16 cellular contexts compared by ENCODE assay signal in the genomic region with DNA sequence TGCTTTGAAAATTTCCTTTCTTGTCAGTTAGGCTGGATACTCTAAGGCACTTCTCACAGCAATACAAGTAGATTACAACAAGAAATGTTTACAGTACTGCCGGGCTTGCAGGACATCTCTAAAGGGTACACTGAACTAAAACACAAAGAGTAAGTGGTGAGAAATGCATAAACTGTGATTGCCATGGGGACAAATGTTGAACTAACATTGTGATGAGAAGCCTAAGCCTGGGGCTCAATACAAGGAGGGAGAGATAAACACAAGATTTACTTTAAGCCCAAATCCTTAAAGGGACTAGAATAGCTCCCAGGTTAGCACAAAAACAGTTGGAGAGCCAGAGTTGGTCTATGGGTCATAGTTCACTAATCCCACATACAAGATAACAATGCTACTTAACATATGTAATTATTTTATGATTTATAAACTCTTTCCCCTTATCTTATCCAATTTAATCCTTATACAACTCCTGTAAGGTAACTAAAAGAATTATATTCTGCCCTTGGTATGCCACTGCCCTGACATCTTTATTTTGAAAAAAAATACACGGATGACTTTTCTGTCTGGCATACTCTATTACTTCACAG.
A peak's percentile ranks its signal among the peaks of the same experiment; 100 is the strongest.
DNase-seq lines count a peak whose midpoint lies in the region; ATAC-seq, FAIRE-seq and TF ChIP-seq lines count a peak whose summit lies in the region.
"Had no signal": no experiment of that assay in that cellular context is flagged by ENCODE, and none has a peak within 500 bp of the region (broad histone marks: within the 10 kb centered on the region; RNA-seq: fewer than 3 reads in every experiment).

No MANE protein-coding gene starts in this region.

- H3K4me3 ChIP-seq in HEK293 (ENCODE audit: low read depth, low read length) (no peak overlapping the region), mesodermal cell (ENCODE audit: extremely low read depth, insufficient read depth, low read length, poor library complexity, severe bottlenecking) (no peak overlapping the region), small intestine (ENCODE audit: low read depth in 1 of 2, low read length in 2 of 2) (no peak overlapping the region), SJCRH30 (no peak overlapping the region)

- intact Hi-C loops in posterior vena cava (cut with DNase I): no loop called here

- WGBS in mesodermal cell (ENCODE audit: insufficient coverage in 2 of 2), 2 experiments: 100% methylated on average over 1 of the region's 2 CpGs
- 22 to 48% (median 34%) methylated on average over 2 of the region's 2 CpGs for WGBS in small intestine, 3 donors

- H3K27ac ChIP-seq in HEK293 (ENCODE audit: extremely low read depth, low read depth, low read length) (no peak overlapping the region), mesodermal cell (ENCODE audit: low read depth, low read length, severe bottlenecking) (peak overlapping the region; percentile 54), small intestine (ENCODE audit: low read depth in 1 of 2, low read length in 1 of 2) (peak overlapping the region in 1 of 2 donors; percentile 38), SJCRH30 (no peak overlapping the region)
- H3K27ac ChIP-seq: C4-2B had no signal

- no peak for FAIRE-seq in small intestine (lab: Jason Lieb, UNC)
- FAIRE-seq: A204.1, RCC 7860 had no signal

- CTCF ChIA-PET in HEK293 (lab: Yijun Ruan, JAX): no interaction called here

- H3K27me3 ChIP-seq in small intestine (ENCODE audit: control insufficient read depth in 2 of 2, insufficient read depth in 2 of 2, low read length in 2 of 2) (no peaks in the 10 kb centered on the region), SJCRH30 (no peaks in the 10 kb centered on the region)

- TF ChIP-seq CTCF in HEK293 (tag by site-specific recombination; IDR thresholded peaks at IDR 0.05): no peak

- POLR2A ChIA-PET in HEK293 (lab: Yijun Ruan, JAX): no interaction called here

- no peak for ATAC-seq in GM21825 (IDR thresholded peaks at IDR 0.05; ENCODE audit: unreplicated experiment)

- DNase-seq in amniotic epithelial cell (ENCODE audit: low read depth) (peak; percentile 13), small intestine (peak; percentile 75), DMS53 treated with DMSO at 0.1 percent for 48 hours (lab: John Stamatoyannopoulos, UW; ENCODE audit: unreplicated experiment) (no peak), posterior vena cava (ENCODE audit: low spot score) (no peak), SJCRH30 (no peak)
- DNase-seq: H9, NCI-H446 treated with DMSO at 0.1 percent for 48 hours, NCI-H774, SHP77 treated with DMSO at 0.1 percent for 48 hours had no signal

- H3K9me3 ChIP-seq in HEK293 (ENCODE audit: control insufficient read depth, insufficient read depth, low read depth, low read length) (no peaks in the 10 kb centered on the region), mesodermal cell (ENCODE audit: control insufficient read depth, low read length) (no peaks in the 10 kb centered on the region), small intestine (ENCODE audit: control insufficient read depth, low read depth) (no peaks in the 10 kb centered on the region), SJCRH30 (replicated peaks) (no peaks in the 10 kb centered on the region)
- H3K9me3 ChIP-seq: Caco-2 had no signal

- H3K36me3 ChIP-seq in HEK293 (ENCODE audit: control insufficient read depth in 2 of 2, insufficient read depth in 1 of 2, low read length in 2 of 2): no peaks in the 10 kb centered on the region
- no peaks in the 10 kb centered on the region for H3K36me3 ChIP-seq in mesodermal cell (ENCODE audit: control insufficient read depth, insufficient read depth, low read length)
- no peaks in the 10 kb centered on the region for H3K36me3 ChIP-seq in small intestine (ENCODE audit: control insufficient read depth in 2 of 2, insufficient read depth in 2 of 2, low read length in 2 of 2)
- H3K36me3 ChIP-seq in SJCRH30: no peaks in the 10 kb centered on the region

- H3K4me1 ChIP-seq in HEK293 (ENCODE audit: control insufficient read depth, insufficient read depth, low read length): peaks cover 6% of the 10 kb centered on the region; the same call in 1 of the 2 replicates
- H3K4me1 ChIP-seq in mesodermal cell (ENCODE audit: control insufficient read depth, insufficient read depth, low read length, poor library complexity, severe bottlenecking): peaks cover 24% of the 10 kb centered on the region
- peaks cover 0 to 2% of the 10 kb centered on the region in 2 donors for H3K4me1 ChIP-seq in small intestine (ENCODE audit: control insufficient read depth in 2 of 2, insufficient read depth in 1 of 2, low read depth in 1 of 2, low read length in 1 of 2)
- H3K4me1 ChIP-seq in SJCRH30: no peaks in the 10 kb centered on the region

TF ChIP-seq in HEK293, 187 proteins besides CTCF, POLR2A, EP300 and RAD21:
- no peak for TF ChIP-seq YY1 (tag by site-specific recombination; IDR thresholded peaks at IDR 0.05)
- no peak for TF ChIP-seq ZNF274 (IDR thresholded peaks at IDR 0.05; ENCODE audit: low read length)
- TF ChIP-seq ZNF274 (tag by site-specific recombination; IDR thresholded peaks at IDR 0.05; ENCODE audit: borderline replicate concordance): no peak
- TF ChIP-seq ZNF843 (tag by site-specific recombination; IDR thresholded peaks at IDR 0.05): 0 out of 2 replicates have a peak, but pooled peaks have one; percentile 33
- TF ChIP-seq SP3 (tag by site-specific recombination; IDR thresholded peaks at IDR 0.05): no peak
- no peak for TF ChIP-seq ZNF335 (tag by site-specific recombination; conservative IDR thresholded peaks at IDR 0.05)
- TF ChIP-seq ZNF658 (tag by site-specific recombination; IDR thresholded peaks at IDR 0.05): no peak
- no peak for TF ChIP-seq ZEB2 (tag by site-specific recombination; IDR thresholded peaks at IDR 0.05)
TF ChIP-seq in HEK293: peak in this region for 1.

Comparison
In these comparisons a context has a peak if more than half of its experiments do, and no peak if none do; other contexts are left out.
1. DNase-seq: peak in amniotic epithelial cell (single experiment) and small intestine (single experiment); none in DMS53 treated with DMSO at 0.1 percent for 48 hours (single experiment), posterior vena cava (single experiment) and SJCRH30 (0 of 2).